ENCODE assay signal across 8 cellular contexts in genomic region chr15:64596701-64597468, GRCh38.
DNase-seq lines count a peak whose midpoint lies in the region; ATAC-seq and TF ChIP-seq lines count a peak whose summit lies in the region.

No MANE protein-coding gene starts in this region.

- H3K4me2 ChIP-seq in neural cell (ENCODE audit: low read length): peak overlapping the region; percentile 79

- no peak overlapping the region for H3K27ac ChIP-seq in right atrium auricular region
- H3K27ac ChIP-seq in neural cell (ENCODE audit: low read length): peak overlapping the region; percentile 98
- H3K27ac ChIP-seq in colonic mucosa: no peak overlapping the region

- H3K4me3 ChIP-seq in right atrium auricular region (no peak overlapping the region), neural cell (ENCODE audit: low read length) (peak overlapping the region; percentile 62), colonic mucosa (no peak overlapping the region)

- H3K36me3 ChIP-seq in right atrium auricular region (no peaks in the 10 kb centered on the region), neural cell (ENCODE audit: insufficient read depth, low read length) (no peaks in the 10 kb centered on the region), colonic mucosa (no peaks in the 10 kb centered on the region)

- H4K20me1 ChIP-seq in neural cell (ENCODE audit: insufficient read depth): no peaks in the 10 kb centered on the region

- peak overlapping the region; percentile 79 to 83 (median 82) for H3K4me3 Mint-ChIP-seq in T-cell

- TF ChIP-seq CTCF in right atrium auricular region (IDR thresholded peaks at IDR 0.05) (no peak), neural cell (IDR thresholded peaks at IDR 0.05; ENCODE audit: poor library complexity, severe bottlenecking) (no peak), colonic mucosa (IDR thresholded peaks at IDR 0.05) (no peak)

- intact Hi-C loops in Right ventricle myocardium inferior (cut with DNase I) (no loop called here), colonic mucosa (cut with DNase I) (no loop called here)

- H3K9ac ChIP-seq in neural cell (ENCODE audit: low read length): peak overlapping the region; percentile 64
- H3K9ac ChIP-seq in colonic mucosa (ENCODE audit: low read depth in 2 of 2, low read length in 2 of 2): peak overlapping the region in 1 of 2 donors; percentile 39

- POLR2A ChIA-PET in T-cell (lab: Charles Lee): interaction anchor here (0.6 to 1.0 kb wide), 4 partner anchors 10 to 752 kb away, joined by 3 to 4 read pairs (median 3); no protein-coding TSS in a partner anchor

- H2AFZ ChIP-seq in neural cell (ENCODE audit: low read depth, low read length): peak overlapping the region; percentile 9

- H3K27me3 ChIP-seq in right atrium auricular region (no peaks in the 10 kb centered on the region), neural cell (ENCODE audit: insufficient read depth, low read depth, low read length) (no peaks in the 10 kb centered on the region), colonic mucosa (no peaks in the 10 kb centered on the region)

- CTCF ChIA-PET in T-cell (lab: Charles Lee): interaction anchor here in 1 of 2 donors (0.5 to 1.5 kb wide), 6 partner anchors 13 to 189 kb away, joined by 3 to 5 read pairs (median 3); no protein-coding TSS in a partner anchor

- H3K27ac Mint-ChIP-seq in T-cell: peak overlapping the region; percentile 96 to 97

- H3K4me1 ChIP-seq in right atrium auricular region (peaks cover 0 to 21% of the 10 kb centered on the region in 2 donors), colonic mucosa (peaks cover 3% of the 10 kb centered on the region)

- no peaks in the 10 kb centered on the region for H3K9me3 Mint-ChIP-seq in T-cell

- no peak for TF ChIP-seq RAD21 in neural cell (conservative IDR thresholded peaks at IDR 0.05)

- no peak for DNase-seq in Right ventricle myocardium inferior (ENCODE audit: missing footprints)
- no peak for DNase-seq in right atrium auricular region (ENCODE audit: low spot score)
- DNase-seq in NAMALWA (ENCODE audit: low spot score): peak; percentile 26
- peak in 20 of 34 experiments; percentile 4 to 47 (median 16) for DNase-seq in T-cell
- peak; percentile 72 for DNase-seq in fibroblast of gingiva (ENCODE audit: low read depth)
- no peak for DNase-seq in colonic mucosa

- peaks cover 69 to 74% (median 71%) of the 10 kb centered on the region in 3 donors for H3K4me1 Mint-ChIP-seq in T-cell

- H3F3A ChIP-seq in neural cell (ENCODE audit: insufficient read depth, low read length, poor library complexity, severe bottlenecking): no peaks in the 10 kb centered on the region

- ATAC-seq in Right ventricle myocardium inferior (peak; percentile 72), T-cell (replicated peaks in 1 of 4) (peak; percentile 58 to 82 (median 70)), GM18868 (IDR thresholded peaks at IDR 0.05; ENCODE audit: unreplicated experiment) (no peak)

- H3K9me2 ChIP-seq in neural cell (ENCODE audit: insufficient read depth, low read length): no peaks in the 10 kb centered on the region

- H3K9me3 ChIP-seq in right atrium auricular region (no peaks in the 10 kb centered on the region), neural cell (ENCODE audit: low read length) (no peaks in the 10 kb centered on the region), colonic mucosa (no peaks in the 10 kb centered on the region)

- no peaks in the 10 kb centered on the region for H3K27me3 Mint-ChIP-seq in T-cell

- peak; percentile 82 for TF ChIP-seq EP300 in neural cell (conservative IDR thresholded peaks at IDR 0.05; ENCODE audit: poor library complexity, severe bottlenecking)

- H3K36me3 Mint-ChIP-seq in T-cell: peaks cover 7% of the 10 kb centered on the region

- peaks cover 72% of the 10 kb centered on the region for H3K79me2 ChIP-seq in neural cell (replicated peaks; ENCODE audit: insufficient read depth, low read length)

TF ChIP-seq in neural cell, 6 proteins besides CTCF, POLR2A, EP300 and RAD21:
- TF ChIP-seq SMC3 (conservative IDR thresholded peaks at IDR 0.05; ENCODE audit: poor library complexity) (peak; percentile 37), REST (IDR thresholded peaks at IDR 0.05; ENCODE audit: borderline replicate concordance) (no peak), TAF1 (IDR thresholded peaks at IDR 0.05; ENCODE audit: low read depth) (no peak), POLR2AphosphoS5 (IDR thresholded peaks at IDR 0.05) (peak; percentile 72)

Comparison
In these comparisons a context has a peak if more than half of its experiments do, and no peak if none do; other contexts are left out.
1. DNase-seq: peak in NAMALWA (single experiment), T-cell (20 of 34) and fibroblast of gingiva (single experiment); none in Right ventricle myocardium inferior (single experiment), right atrium auricular region (single experiment) and colonic mucosa (single experiment).